Comparison of ENCODE assay signal across 16 cellular contexts in genomic region chr6:43831211-43831610, GRCh38.
DNase-seq lines count a peak whose midpoint lies in the region; ATAC-seq, FAIRE-seq and TF ChIP-seq lines count a peak whose summit lies in the region.
"Had no signal": no experiment of that assay in that cellular context is flagged by ENCODE, and none has a peak within 500 bp of the region (broad histone marks: within the 10 kb centered on the region; RNA-seq: fewer than 3 reads in every experiment).

No MANE protein-coding gene starts in this region.

- no peak for TF ChIP-seq EP300 in K562 (IDR thresholded peaks at IDR 0.05; ENCODE audit: low read length)

- peaks cover 5 to 14% of the 10 kb centered on the region in 2 experiments; a peak in 4 of 5 replicates for H3K4me1 ChIP-seq in K562 (replicated peaks in 1 of 2; ENCODE audit: control insufficient read depth in 2 of 2, insufficient read depth in 2 of 2, low read length in 2 of 2)
- H3K4me1 ChIP-seq in small intestine (ENCODE audit: control insufficient read depth in 2 of 2, insufficient read depth in 1 of 2, low read depth in 1 of 2, low read length in 1 of 2), result peaks cover 0 to 12% of the 10 kb centered on the region in 2 donors

- no peak overlapping the region for H2AFZ ChIP-seq in K562 (ENCODE audit: low read depth, low read length)

- TF ChIP-seq CTCF in K562 (IDR thresholded peaks at IDR 0.05 in 2 of 3, conservative IDR thresholded peaks at IDR 0.05 in 1 of 3; ENCODE audit: insufficient read depth in 2 of 3, low read depth in 1 of 3, low read length in 3 of 3), result no peak
- TF ChIP-seq CTCF in chondrocyte (IDR thresholded peaks at IDR 0.05), result no peak

- intact Hi-C loops in K562 (cut with micrococcal nuclease), result loop anchor here (10.0 kb wide), 1 partner anchor 166 kb away; no protein-coding TSS in a partner anchor

- H3K27ac Mint-ChIP-seq in activated T-cell treated with anti-CD3 and anti-CD28 coated beads, Interleukin-2, amount 50 U/mL, for 72 hours, result no peak overlapping the region
- H3K27ac Mint-ChIP-seq in chondrocyte (ENCODE audit: unreplicated experiment), result no peak overlapping the region

- no peaks in the 10 kb centered on the region for H3K79me2 ChIP-seq in K562 (ENCODE audit: control insufficient read depth, insufficient read depth, low read length)

- H3K4me3 Mint-ChIP-seq in activated T-cell treated with anti-CD3 and anti-CD28 coated beads, Interleukin-2, amount 50 U/mL, for 72 hours, result no peak overlapping the region
- H3K4me3 Mint-ChIP-seq in chondrocyte (ENCODE audit: unreplicated experiment), result no peak overlapping the region

- no peak overlapping the region for H3K9ac ChIP-seq in K562 (ENCODE audit: insufficient read depth in 1 of 2, low read depth in 2 of 2, low read length in 2 of 2)

- H4K20me1 ChIP-seq in K562 (replicated peaks; ENCODE audit: control insufficient read depth, insufficient read depth, low read length), result 0 out of 2 replicates have a peak, but pooled peaks cover 5% of the 10 kb centered on the region

- no peaks in the 10 kb centered on the region for H3K27me3 Mint-ChIP-seq in activated T-cell treated with anti-CD3 and anti-CD28 coated beads, Interleukin-2, amount 50 U/mL, for 72 hours (ENCODE audit: low read depth)
- H3K27me3 Mint-ChIP-seq in chondrocyte (ENCODE audit: low read depth), result peaks cover 14% of the 10 kb centered on the region

- WGBS in K562 (ENCODE audit: insufficient coverage, low coverage, missing lambda C conversion rate), result 9% methylated on average over 4 of the region's 4 CpGs
- 5 to 46% (median 26%) methylated on average over 4 of the region's 4 CpGs for WGBS in small intestine, 3 donors

- no peaks in the 10 kb centered on the region for H3K9me1 ChIP-seq in K562 (ENCODE audit: control insufficient read depth, insufficient read depth, low read length)

- TF ChIP-seq POLR2A in K562 (conservative IDR thresholded peaks at IDR 0.05), result no peak

- POLR2A ChIA-PET in K562 (lab: Yijun Ruan, JAX), result interaction anchor here (0.6 to 1.6 kb wide), 2 partner anchors 11 to 128 kb away, joined by 4 read pairs; no protein-coding TSS in a partner anchor

- H3K36me3 ChIP-seq in K562 (ENCODE audit: control insufficient read depth, insufficient read depth, low read length) (no peaks in the 10 kb centered on the region), small intestine (ENCODE audit: control insufficient read depth in 2 of 2, insufficient read depth in 2 of 2, low read length in 2 of 2) (no peaks in the 10 kb centered on the region)

- H3K9me3 ChIP-seq in K562 (replicated peaks; ENCODE audit: control insufficient read depth, insufficient read depth, low read depth, low read length) (no peaks in the 10 kb centered on the region), small intestine (ENCODE audit: control insufficient read depth, low read depth) (no peaks in the 10 kb centered on the region)

- no TSS peak for BruUV-seq in K562 (replicated peaks; lab: Mats Ljungman, UMichigan)

- H3K9me3 Mint-ChIP-seq in activated T-cell treated with anti-CD3 and anti-CD28 coated beads, Interleukin-2, amount 50 U/mL, for 72 hours, result no peaks in the 10 kb centered on the region
- H3K9me3 Mint-ChIP-seq in chondrocyte (ENCODE audit: low read depth), result no peaks in the 10 kb centered on the region

- FAIRE-seq in K562 (lab: Jason Lieb, UNC), result no peak
- FAIRE-seq in small intestine (lab: Jason Lieb, UNC), result no peak
- FAIRE-seq: H54 had no signal

- H3K4me3 ChIP-seq in K562, result no peak overlapping the region
- no peak overlapping the region for H3K4me3 ChIP-seq in small intestine (ENCODE audit: low read depth in 1 of 2, low read length in 2 of 2)

- CTCF ChIA-PET in K562 (lab: Yijun Ruan, JAX; ENCODE audit: low intra/inter-chr PET ratio), result no interaction called here

- no peak overlapping the region for H3K4me2 ChIP-seq in K562 (ENCODE audit: insufficient read depth, low read length)

- H3K27me3 ChIP-seq in K562 (ENCODE audit: control insufficient read depth in 2 of 2, insufficient read depth in 2 of 2, low read length in 2 of 2), result peaks cover 19 to 22% of the 10 kb centered on the region in 2 experiments; a peak in 4 of 5 replicates
- H3K27me3 ChIP-seq in small intestine (ENCODE audit: control insufficient read depth in 2 of 2, insufficient read depth in 2 of 2, low read length in 2 of 2), result no peaks in the 10 kb centered on the region

- no peak for TF ChIP-seq RAD21 in K562 (CRISPR knock-in tag; conservative IDR thresholded peaks at IDR 0.05 in 1 of 2, IDR thresholded peaks at IDR 0.05 in 1 of 2)

- no peaks in the 10 kb centered on the region for H3K4me1 Mint-ChIP-seq in activated T-cell treated with anti-CD3 and anti-CD28 coated beads, Interleukin-2, amount 50 U/mL, for 72 hours (ENCODE audit: low read depth)
- peaks cover 4% of the 10 kb centered on the region for H3K4me1 Mint-ChIP-seq in chondrocyte (ENCODE audit: low read depth)

- in situ Hi-C loops in K562 (cut with MboI), result no loop called here

- ATAC-seq in K562 (no peak), GM21529 (IDR thresholded peaks at IDR 0.05; ENCODE audit: unreplicated experiment) (no peak)
- ATAC-seq in activated T-cell treated with anti-CD3 and anti-CD28 coated beads, Interleukin-2, amount 50 U/mL, for 72 hours (replicated peaks in 1 of 2), result no peak
- ATAC-seq: Right ventricle myocardium inferior had no signal

- H3K36me3 Mint-ChIP-seq in activated T-cell treated with anti-CD3 and anti-CD28 coated beads, Interleukin-2, amount 50 U/mL, for 72 hours (ENCODE audit: insufficient read depth in 2 of 2), result no peaks in the 10 kb centered on the region
- no peaks in the 10 kb centered on the region for H3K36me3 Mint-ChIP-seq in chondrocyte (ENCODE audit: low read depth)

- H3K27ac ChIP-seq in K562 (ENCODE audit: extremely low read depth, low read depth, low read length), result no peak overlapping the region
- H3K27ac ChIP-seq in small intestine (ENCODE audit: low read depth in 1 of 2, low read length in 1 of 2), result peak overlapping the region; percentile 35 to 68
- H3K27ac ChIP-seq: C4-2B had no signal

- DNase-seq in HT-29 (ENCODE audit: low spot score) (peak; percentile 46), K562 (ENCODE audit: extremely low read depth in 1 of 4, low spot score in 3 of 4) (no peak), kidney tubule cell (ENCODE audit: low spot score) (peak; percentile 70), small intestine (peak; percentile 96), chondrocyte (ENCODE audit: low spot score) (no peak)
- no peak for DNase-seq in activated T-cell treated with anti-CD3 and anti-CD28 coated beads, Interleukin-2, amount 50 U/mL, for 72 hours
- DNase-seq: COR-L47, DMS153, IMR-90, NCI-H1105 treated with DMSO at 0.1 percent for 48 hours, NCI-H187 treated with DMSO at 0.1 percent for 48 hours, NCI-H774 had no signal

TF ChIP-seq in K562, 482 proteins besides CTCF, POLR2A, EP300 and RAD21:
- no peak for TF ChIP-seq SNAPC5 (CRISPR knock-in tag; IDR thresholded peaks at IDR 0.05)
- TF ChIP-seq JUND (IDR thresholded peaks at IDR 0.05; ENCODE audit: borderline replicate concordance, low read depth, low read length), result no peak
- TF ChIP-seq JUND (tag; IDR thresholded peaks at IDR 0.05; ENCODE audit: borderline replicate concordance, low read depth, low read length), result no peak
- no peak for TF ChIP-seq ZFP1 (CRISPR knock-in tag; IDR thresholded peaks at IDR 0.05)
- TF ChIP-seq CEBPZ (IDR thresholded peaks at IDR 0.05; ENCODE audit: borderline replicate concordance, low read depth, low read length), result no peak
- TF ChIP-seq ZNF764 (CRISPR knock-in tag; IDR thresholded peaks at IDR 0.05; ENCODE audit: low read depth), result no peak
- TF ChIP-seq, protein P1, sequence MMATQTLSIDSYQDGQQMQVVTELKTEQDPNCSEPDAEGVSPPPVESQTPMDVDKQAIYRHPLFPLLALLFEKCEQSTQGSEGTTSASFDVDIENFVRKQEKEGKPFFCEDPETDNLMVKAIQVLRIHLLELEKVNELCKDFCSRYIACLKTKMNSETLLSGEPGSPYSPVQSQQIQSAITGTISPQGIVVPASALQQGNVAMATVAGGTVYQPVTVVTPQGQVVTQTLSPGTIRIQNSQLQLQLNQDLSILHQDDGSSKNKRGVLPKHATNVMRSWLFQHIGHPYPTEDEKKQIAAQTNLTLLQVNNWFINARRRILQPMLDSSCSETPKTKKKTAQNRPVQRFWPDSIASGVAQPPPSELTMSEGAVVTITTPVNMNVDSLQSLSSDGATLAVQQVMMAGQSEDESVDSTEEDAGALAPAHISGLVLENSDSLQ (IDR thresholded peaks at IDR 0.05), result peak; percentile 70

Comparison
In these comparisons a context has a peak if more than half of its experiments do, and no peak if none do; other contexts are left out.
1. DNase-seq: peak in HT-29 (single experiment), kidney tubule cell (single experiment) and small intestine (single experiment); none in K562 (0 of 4), activated T-cell treated with anti-CD3 and anti-CD28 coated beads, Interleukin-2, amount 50 U/mL, for 72 hours (0 of 2) and chondrocyte (single experiment).